Comparison of ENCODE assay signal across 22 cellular contexts in genomic region chr5:50583621-50584020, GRCh38.
"Had no signal": no experiment of that assay in that cellular context is flagged by ENCODE, and none has a peak within 500 bp of the region (broad histone marks: within the 10 kb centered on the region; RNA-seq: fewer than 3 reads in every experiment).

No MANE protein-coding gene starts in this region.

- H3K27ac ChIP-seq: Peyer's patch, RWPE1, SJSA1 had no signal

- H3K4me1 ChIP-seq: Peyer's patch, SJSA1 had no signal

- DNase-seq: activated CD4-positive, alpha-beta T cell treated with anti-CD3 and anti-CD28 coated beads for 4 hours; activated CD8-positive, alpha-beta memory T cell treated with anti-CD3 and anti-CD28 coated beads, Interleukin-2, amount 50 U/mL, for 4 hours; activated CD8-positive, alpha-beta T cell treated with anti-CD3 and anti-CD28 coated beads for 36 hours; activated gamma-delta T cell treated with Interleukin-2 at 50 U/mL for 16 hours; activated naive CD4-positive, alpha-beta T cell treated with anti-CD3 and anti-CD28 coated beads, Interleukin-2, amount 10 ng/mL, durations not matched to agents 7 days and 5 days; activated naive CD8-positive, alpha-beta T cell treated with anti-CD3 and anti-CD28 coated beads for 36 hours; activated T-cell treated with anti-CD3 and anti-CD28 coated beads, Interleukin-2, amount 50 U/mL, for 72 hours; cerebellar nuclear complex; MG63; NCI-H1105; NCI-H1436; NCI-H1694 treated with DMSO at 0.1 percent for 48 hours; NCI-H2029 treated with DMSO at 0.1 percent for 48 hours; NCI-H446; NCI-H524; NCI-H748 treated with DMSO at 0.1 percent for 48 hours; OCI-M1; Peyer's patch; Right ventricle myocardium superior had no signal

- H3K36me3 ChIP-seq: MG63, Peyer's patch, SJSA1 had no signal

- H3K9me3 ChIP-seq: MG63, Peyer's patch, SJSA1 had no signal

- ATAC-seq: activated CD4-positive, CD25-positive, alpha-beta regulatory T cell treated with anti-CD3 and anti-CD28 coated beads, Interleukin-2, amount 50 U/mL, for 24 hours; activated CD8-positive, alpha-beta T cell treated with anti-CD3 and anti-CD28 coated beads for 36 hours; activated T-cell treated with anti-CD3 and anti-CD28 coated beads, Interleukin-2, amount 50 U/mL, for 72 hours had no signal

- H3K4me3 ChIP-seq: MG63, Peyer's patch, SJSA1 had no signal

- H3K27me3 ChIP-seq: MG63, Peyer's patch, SJSA1 had no signal
